Comparison of ENCODE assay signal across 18 cellular contexts in the genomic region with DNA sequence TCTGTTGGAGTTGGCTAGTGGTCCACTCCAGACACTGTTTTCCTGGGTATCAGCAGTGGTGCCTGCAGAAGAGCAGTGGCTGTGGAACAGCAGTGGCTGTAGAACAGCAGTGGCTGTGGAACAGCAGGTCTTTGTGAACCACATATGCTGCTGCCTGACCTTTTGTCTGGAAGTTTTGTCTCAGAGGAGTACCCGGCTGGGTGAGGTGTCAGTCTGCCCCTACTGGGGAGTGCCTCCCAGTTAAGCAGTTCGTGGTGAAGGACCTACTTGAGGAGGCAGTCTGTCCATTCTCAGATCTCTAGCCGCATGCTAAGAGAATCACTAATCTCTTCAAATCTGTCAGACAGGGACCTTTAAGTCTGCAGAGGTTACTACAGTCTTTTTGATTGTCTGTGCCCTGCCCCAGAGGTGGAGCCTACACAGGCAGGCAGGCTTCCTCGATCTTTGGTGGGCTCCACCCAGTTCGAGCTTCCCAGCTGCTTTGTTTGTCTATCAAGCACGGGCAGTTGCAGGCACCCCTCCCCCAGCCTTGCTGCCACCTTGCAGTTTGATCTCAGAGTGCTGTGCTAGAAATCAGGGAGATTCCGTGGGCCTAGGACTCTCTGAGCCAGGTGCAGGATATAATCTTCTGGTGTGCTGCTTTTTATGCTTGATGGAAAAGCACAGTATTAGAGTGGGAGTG.
DNase-seq lines count a peak whose midpoint lies in the region; ATAC-seq and TF ChIP-seq lines count a peak whose summit lies in the region.
"Had no signal": no experiment of that assay in that cellular context is flagged by ENCODE, and none has a peak within 500 bp of the region (broad histone marks: within the 10 kb centered on the region; RNA-seq: fewer than 3 reads in every experiment).

No MANE protein-coding gene starts in this region.

- no peaks in the 10 kb centered on the region for H3K27me3 Mint-ChIP-seq in type B pancreatic cell
- H3K27me3 Mint-ChIP-seq: B cell had no signal

- peaks cover 7 to 12% of the 10 kb centered on the region in 2 donors for H3K9me3 ChIP-seq in lung (ENCODE audit: control insufficient read depth in 2 of 2, insufficient read depth in 1 of 2, low read length in 1 of 2)

- no peak overlapping the region for H3K27ac ChIP-seq in lung (ENCODE audit: low read depth in 1 of 2, low read length in 1 of 2)
- H3K27ac ChIP-seq: HL-60 had no signal

- no peaks in the 10 kb centered on the region for H3K9me3 Mint-ChIP-seq in type B pancreatic cell

- no peak overlapping the region for H3K27ac Mint-ChIP-seq in type B pancreatic cell
- H3K27ac Mint-ChIP-seq: B cell had no signal

- H3K36me3 Mint-ChIP-seq in type B pancreatic cell, result no peaks in the 10 kb centered on the region

- peak; percentile 6 for DNase-seq in activated CD8-positive, alpha-beta memory T cell treated with anti-CD3 and anti-CD28 coated beads, Interleukin-2, amount 50 U/mL, for 4 hours
- DNase-seq in activated CD8-positive, alpha-beta memory T cell treated with anti-CD3 and anti-CD28 coated beads for 24 hours, result no peak
- DNase-seq in UCSD-AML1 (lab: John Stamatoyannopoulos, UW; ENCODE audit: unreplicated experiment) (peak; percentile 1), lung (ENCODE audit: low spot score) (peak; percentile 25), type B pancreatic cell (ENCODE audit: extremely low spot score, unreplicated experiment) (peak; percentile 48), activated gamma-delta T cell (lab: John Stamatoyannopoulos, UW) (no peak)
- DNase-seq: GDM1, H7, IMR-90, NCI-H1417, NCI-H187, NCI-H345, NCI-H524 treated with DMSO at 0.1 percent for 48 hours, RPMI8226 had no signal

- no peaks in the 10 kb centered on the region for H3K4me1 ChIP-seq in lung (ENCODE audit: control insufficient read depth in 2 of 2, insufficient read depth in 2 of 2, low read length in 2 of 2)

- H3K4me1 Mint-ChIP-seq in type B pancreatic cell (ENCODE audit: unreplicated experiment), result no peaks in the 10 kb centered on the region
- H3K4me1 Mint-ChIP-seq: B cell had no signal

- H3K27me3 ChIP-seq in lung (ENCODE audit: control insufficient read depth, insufficient read depth), result no peaks in the 10 kb centered on the region

- no peak overlapping the region for H3K4me3 Mint-ChIP-seq in type B pancreatic cell
- H3K4me3 Mint-ChIP-seq: B cell had no signal

- H3K36me3 ChIP-seq in lung (ENCODE audit: control insufficient read depth in 2 of 2, insufficient read depth in 2 of 2, low read length in 2 of 2), result no peaks in the 10 kb centered on the region

- WGBS in lung, 2 donors, result 55 to 63% methylated on average over 7 of the region's 7 CpGs

- ATAC-seq in lung (ENCODE audit: insufficient read depth, low FRiP score) (no peak), GM18868 (IDR thresholded peaks at IDR 0.05; ENCODE audit: unreplicated experiment) (no peak), HG03469 (IDR thresholded peaks at IDR 0.05; ENCODE audit: unreplicated experiment) (no peak)

- no peak for TF ChIP-seq CTCF in lung (IDR thresholded peaks at IDR 0.05; ENCODE audit: control extremely low read depth, extremely low read depth)
- TF ChIP-seq CTCF in type B pancreatic cell (conservative IDR thresholded peaks at IDR 0.05), result no peak

- H3K4me3 ChIP-seq in lung, result no peak overlapping the region

Comparison
In these comparisons a context has a peak if more than half of its experiments do, and no peak if none do; other contexts are left out.
1. DNase-seq: peak in activated CD8-positive, alpha-beta memory T cell treated with anti-CD3 and anti-CD28 coated beads, Interleukin-2, amount 50 U/mL, for 4 hours (single experiment), UCSD-AML1 (single experiment), lung (single experiment) and type B pancreatic cell (single experiment); none in activated CD8-positive, alpha-beta memory T cell treated with anti-CD3 and anti-CD28 coated beads for 24 hours (single experiment) and activated gamma-delta T cell (single experiment).